Comparison of ENCODE assay signal across 21 cellular contexts in the genomic region with DNA sequence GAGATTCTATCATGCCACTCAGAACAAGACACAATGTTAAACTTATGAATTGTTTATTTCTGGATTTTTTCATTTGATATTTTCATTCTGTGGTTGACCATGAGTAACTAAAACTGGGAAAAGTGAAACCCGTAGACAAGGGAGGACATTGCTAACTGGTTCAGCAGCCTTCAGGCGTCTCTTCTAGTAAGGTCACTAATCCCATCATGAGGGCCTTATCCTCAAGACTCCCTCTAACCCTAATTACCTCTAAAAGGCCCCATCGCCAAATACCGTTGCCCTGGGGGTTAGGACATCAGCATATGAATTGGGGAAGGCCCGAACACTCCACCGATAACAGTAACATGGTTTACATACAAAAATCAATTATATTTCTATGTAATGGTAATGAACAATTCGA.
"Had no signal": no experiment of that assay in that cellular context is flagged by ENCODE, and none has a peak within 500 bp of the region (broad histone marks: within the 10 kb centered on the region; RNA-seq: fewer than 3 reads in every experiment).

No MANE protein-coding gene starts in this region.

- H3K27ac ChIP-seq: gastrocnemius medialis, heart right ventricle, neutrophil, right atrium auricular region, sigmoid colon, skin epidermis, stomach, thoracic aorta, transverse colon had no signal

- H3K4me1 ChIP-seq: gastrocnemius medialis, heart right ventricle, right atrium auricular region, stomach, transverse colon had no signal

- H3K36me3 ChIP-seq: gastrocnemius medialis, heart right ventricle, neutrophil, right atrium auricular region, sigmoid colon, stomach, thoracic aorta, transverse colon had no signal

- DNase-seq: effector memory CD4-positive, alpha-beta T cell; gastrocnemius medialis; heart right ventricle; hypothalamus; left colon; left ventricle myocardium superior; mesenchymal stem cell; naive thymus-derived CD4-positive, alpha-beta T cell; nephron progenitor cell; sigmoid colon; stimulated activated CD4-positive, alpha-beta T cell treated with anti-CD3 and anti-CD28 coated beads, Interleukin-2, amount 100 ng/mL, for 24 hours; stimulated activated naive CD4-positive, alpha-beta T cell; stomach; substantia nigra; transverse colon had no signal

- H3K27me3 ChIP-seq: gastrocnemius medialis, heart right ventricle, neutrophil, right atrium auricular region, sigmoid colon, stomach, transverse colon had no signal

- H3K4me3 ChIP-seq: gastrocnemius medialis, heart right ventricle, lung, right atrium auricular region, sigmoid colon, skin epidermis, stomach, thoracic aorta, transverse colon had no signal

- ATAC-seq: esophagus mucosa; gastrocnemius medialis; heart right ventricle; left colon; left ventricle myocardium superior; naive thymus-derived CD4-positive, alpha-beta T cell had no signal

- H3K9me3 ChIP-seq: gastrocnemius medialis, heart right ventricle, neutrophil, right atrium auricular region, sigmoid colon, stomach, thoracic aorta, transverse colon had no signal
